Comparison of ENCODE assay signal across 1 cellular context in the genomic region with DNA sequence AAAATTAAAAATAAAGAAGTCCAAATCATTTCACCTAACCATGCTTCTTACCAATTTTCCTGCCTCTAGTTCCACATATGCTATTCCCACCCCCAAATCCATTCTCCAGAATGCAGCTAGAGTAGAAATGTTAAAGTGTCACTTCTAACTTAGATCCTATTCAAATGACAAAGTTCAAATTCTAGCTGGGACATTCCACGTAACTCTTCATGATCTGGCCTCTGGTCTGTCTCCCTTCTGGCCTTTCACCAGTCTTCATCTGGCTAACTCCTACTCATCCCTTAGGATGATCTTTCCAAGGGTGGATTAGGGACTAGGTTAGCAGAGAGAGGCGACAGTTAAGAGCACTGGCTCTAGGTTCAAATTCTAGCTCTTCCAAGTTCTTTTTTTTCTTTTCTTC.
A peak's percentile ranks its signal among the peaks of the same experiment; 100 is the strongest.
TF ChIP-seq lines count a peak whose summit lies in the region.

No MANE protein-coding gene starts in this region.

TF ChIP-seq in GM12878, 131 proteins besides CTCF, POLR2A, EP300 and RAD21:
- TF ChIP-seq, protein P1, sequence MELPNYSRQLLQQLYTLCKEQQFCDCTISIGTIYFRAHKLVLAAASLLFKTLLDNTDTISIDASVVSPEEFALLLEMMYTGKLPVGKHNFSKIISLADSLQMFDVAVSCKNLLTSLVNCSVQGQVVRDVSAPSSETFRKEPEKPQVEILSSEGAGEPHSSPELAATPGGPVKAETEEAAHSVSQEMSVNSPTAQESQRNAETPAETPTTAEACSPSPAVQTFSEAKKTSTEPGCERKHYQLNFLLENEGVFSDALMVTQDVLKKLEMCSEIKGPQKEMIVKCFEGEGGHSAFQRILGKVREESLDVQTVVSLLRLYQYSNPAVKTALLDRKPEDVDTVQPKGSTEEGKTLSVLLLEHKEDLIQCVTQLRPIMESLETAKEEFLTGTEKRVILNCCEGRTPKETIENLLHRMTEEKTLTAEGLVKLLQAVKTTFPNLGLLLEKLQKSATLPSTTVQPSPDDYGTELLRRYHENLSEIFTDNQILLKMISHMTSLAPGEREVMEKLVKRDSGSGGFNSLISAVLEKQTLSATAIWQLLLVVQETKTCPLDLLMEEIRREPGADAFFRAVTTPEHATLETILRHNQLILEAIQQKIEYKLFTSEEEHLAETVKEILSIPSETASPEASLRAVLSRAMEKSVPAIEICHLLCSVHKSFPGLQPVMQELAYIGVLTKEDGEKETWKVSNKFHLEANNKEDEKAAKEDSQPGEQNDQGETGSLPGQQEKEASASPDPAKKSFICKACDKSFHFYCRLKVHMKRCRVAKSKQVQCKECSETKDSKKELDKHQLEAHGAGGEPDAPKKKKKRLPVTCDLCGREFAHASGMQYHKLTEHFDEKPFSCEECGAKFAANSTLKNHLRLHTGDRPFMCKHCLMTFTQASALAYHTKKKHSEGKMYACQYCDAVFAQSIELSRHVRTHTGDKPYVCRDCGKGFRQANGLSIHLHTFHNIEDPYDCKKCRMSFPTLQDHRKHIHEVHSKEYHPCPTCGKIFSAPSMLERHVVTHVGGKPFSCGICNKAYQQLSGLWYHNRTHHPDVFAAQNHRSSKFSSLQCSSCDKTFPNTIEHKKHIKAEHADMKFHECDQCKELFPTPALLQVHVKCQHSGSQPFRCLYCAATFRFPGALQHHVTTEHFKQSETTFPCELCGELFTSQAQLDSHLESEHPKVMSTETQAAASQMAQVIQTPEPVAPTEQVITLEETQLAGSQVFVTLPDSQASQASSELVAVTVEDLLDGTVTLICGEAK (IDR thresholded peaks at IDR 0.05; ENCODE audit: borderline replicate concordance) = no peak
- TF ChIP-seq NFYA (IDR thresholded peaks at IDR 0.05; ENCODE audit: borderline replicate concordance, low read depth, low read length) (no peak), TCF12 (IDR thresholded peaks at IDR 0.05; ENCODE audit: low read depth, low read length) (no peak), TCF7 (IDR thresholded peaks at IDR 0.05; ENCODE audit: borderline replicate concordance) (no peak), EGR1 (IDR thresholded peaks at IDR 0.05; ENCODE audit: borderline replicate concordance in 1 of 2, low read depth in 2 of 2, low read length in 2 of 2) (no peak), NFXL1 (IDR thresholded peaks at IDR 0.05; ENCODE audit: borderline replicate concordance) (peak; percentile 8; the same call in 1 of the 2 replicates)
